ENCODE assay signal across 12 cellular contexts in genomic region chr4:119336332-119336979, GRCh38. TPM values are rescaled to one million over a fixed set of nuclear protein-coding genes. Genes with fewer than 3 reads are reported as not detected.
A peak's percentile ranks its signal among the peaks of the same experiment; 100 is the strongest.
DNase-seq lines count a peak whose midpoint lies in the region; ATAC-seq and TF ChIP-seq lines count a peak whose summit lies in the region.
"Not testable (repeated sequence)": the region's sequence is repeated elsewhere in the genome, so short reads cannot be mapped to it uniquely, and the experiment has no call there.
"Had no signal": no experiment of that assay in that cellular context is flagged by ENCODE, and none has a peak within 500 bp of the region (broad histone marks: within the 10 kb centered on the region; RNA-seq: fewer than 3 reads in every experiment).

No MANE protein-coding gene starts in this region.

- not testable (repeated sequence) for H3K27me3 ChIP-seq in BLaER1 treated with 17β-estradiol and CSF1 and Interleukin-3, amounts not matched to agents 10 nM and 100 nM; PC-3 (ENCODE audit: low read length); right lobe of liver

- H3K4me1 ChIP-seq in BLaER1 treated with 17β-estradiol and CSF1 and Interleukin-3, amounts not matched to agents 10 nM and 100 nM = peaks cover 0 to 26% (median 20%) of the 10 kb centered on the region in 10 experiments; a peak in 17 of 20 replicates
- not testable (repeated sequence) for H3K4me1 ChIP-seq in PC-3 (ENCODE audit: insufficient read depth, low read length); right lobe of liver

- ATAC-seq in PC-3 (peak; percentile 74), left ventricle myocardium superior (peak; percentile 35), right lobe of liver (peak; percentile 44 to 86 (median 64)), sciatic nerve (peak; percentile 15)

- H3K4me3 Mint-ChIP-seq in neural crest cell = not testable (repeated sequence)

- POLR2A ChIA-PET in PC-3 (lab: Charles Lee; ENCODE audit: unreplicated experiment) = not testable (repeated sequence)

- not testable (repeated sequence) for TF ChIP-seq POLR2A in right lobe of liver (IDR thresholded peaks at IDR 0.05)

- H3K27me3 Mint-ChIP-seq in neural crest cell (ENCODE audit: low read depth) = not testable (repeated sequence)

- not testable (repeated sequence) for H3K4me3 ChIP-seq in BLaER1 treated with 17β-estradiol and CSF1 and Interleukin-3, amounts not matched to agents 10 nM and 100 nM; PC-3 (ENCODE audit: low read length); right lobe of liver

- DNase-seq in PC-3; epithelial cell of prostate (ENCODE audit: low read depth, low spot score); left ventricle myocardium superior; right lobe of liver; neural crest cell (ENCODE audit: low read depth, low spot score); sciatic nerve (ENCODE audit: low spot score): not testable (repeated sequence)

- peak overlapping the region in 5 of 11 experiments; percentile 36 to 63 (median 38); a peak in 8 of 22 replicates for H3K27ac ChIP-seq in BLaER1 treated with 17β-estradiol and CSF1 and Interleukin-3, amounts not matched to agents 10 nM and 100 nM
- H3K27ac ChIP-seq in PC-3 (ENCODE audit: low read length) = not testable (repeated sequence)
- peak overlapping the region; percentile 65 for H3K27ac ChIP-seq in epithelial cell of prostate
- H3K27ac ChIP-seq in right lobe of liver = peak overlapping the region in 1 of 3 donors; percentile 33

- not testable (repeated sequence) for BruUV-seq in PC-3 (replicated peaks; lab: Mats Ljungman, UMichigan)

- not testable (repeated sequence) for H3K79me2 ChIP-seq in PC-3 (ENCODE audit: low read length)

- H3F3A ChIP-seq in PC-3 (ENCODE audit: low read length, unreplicated experiment) = not testable (repeated sequence)

- not testable (repeated sequence) for H4K20me1 ChIP-seq in BLaER1 treated with 17β-estradiol and CSF1 and Interleukin-3, amounts not matched to agents 10 nM and 100 nM; PC-3 (ENCODE audit: low read length)

- not testable (repeated sequence) for H3K9me2 ChIP-seq in PC-3 (replicated peaks; ENCODE audit: low read length)

- not testable (repeated sequence) for H3K36me3 Mint-ChIP-seq in neural crest cell (ENCODE audit: low read depth)

- intact Hi-C loops in PC-3 (cut with micrococcal nuclease); left ventricle myocardium superior (cut with micrococcal nuclease); right lobe of liver (cut with DNase I); sciatic nerve (cut with DNase I): not testable (repeated sequence)

- not testable (repeated sequence) for H3K9me3 Mint-ChIP-seq in neural crest cell

- peak overlapping the region; percentile 26 to 68 (median 57); a peak in 19 of 22 replicates for H3K4me2 ChIP-seq in BLaER1 treated with 17β-estradiol and CSF1 and Interleukin-3, amounts not matched to agents 10 nM and 100 nM
- H3K4me2 ChIP-seq in PC-3 (ENCODE audit: low read length) = not testable (repeated sequence)

- WGBS in right lobe of liver (ENCODE audit: insufficient coverage, low coverage, low lambda C conversion rate, missing lambda C conversion rate) = 83% methylated on average over 2 of the region's 4 CpGs

- CTCF ChIA-PET in PC-3 (lab: Charles Lee) = not testable (repeated sequence)

- not testable (repeated sequence) for TF ChIP-seq CTCF in PC-3 (conservative IDR thresholded peaks at IDR 0.05; ENCODE audit: low read depth, low read length); right lobe of liver (IDR thresholded peaks at IDR 0.05); neural crest cell (conservative IDR thresholded peaks at IDR 0.05)

- H3K4me1 Mint-ChIP-seq in neural crest cell = not testable (repeated sequence)

- H3K9me3 ChIP-seq in BLaER1 treated with 17β-estradiol and CSF1 and Interleukin-3, amounts not matched to agents 10 nM and 100 nM (replicated peaks in 1 of 11); PC-3 (ENCODE audit: low read length); right lobe of liver: not testable (repeated sequence)

- H3K36me3 ChIP-seq in BLaER1 treated with 17β-estradiol and CSF1 and Interleukin-3, amounts not matched to agents 10 nM and 100 nM; PC-3 (ENCODE audit: low read depth, low read length); right lobe of liver: not testable (repeated sequence)

- peak overlapping the region; percentile 71 for H3K27ac Mint-ChIP-seq in neural crest cell (ENCODE audit: unreplicated experiment)

- not testable (repeated sequence) for H2AFZ ChIP-seq in PC-3 (ENCODE audit: low read length)

- not testable (repeated sequence) for H3K9ac ChIP-seq in BLaER1 treated with 17β-estradiol and CSF1 and Interleukin-3, amounts not matched to agents 10 nM and 100 nM; PC-3 (ENCODE audit: low read length)

RNA-seq across cellular contexts. Expression of gene FABP2, which starts 14.5 kb away (rescaled TPM):
- not detected in 2 replicates for total RNA-seq in PC-3 (2014; rRNA removed)
- total RNA-seq in left ventricle myocardium superior = not detected
- total RNA-seq in right lobe of liver = under 1 TPM in 1 of 6 experiments, not detected in 5; 0.09 TPM
- total RNA-seq in neural crest cell = not detected in 2 replicates
- total RNA-seq in sciatic nerve = not detected
- total RNA-seq: B cell; CD8-positive, alpha-beta memory T cell; GM12878; PC-9; RPMI7951 had no signal

Comparison
In these comparisons a context has a peak if more than half of its experiments do, and no peak if none do; other contexts are left out.
1. ATAC-seq: peak in every context shown above with its lines; median percentile 74 in PC-3; 64 in right lobe of liver; 35 in left ventricle myocardium superior; 15 in sciatic nerve.